Comparison of ENCODE assay signal across 11 cellular contexts in the genomic region with DNA sequence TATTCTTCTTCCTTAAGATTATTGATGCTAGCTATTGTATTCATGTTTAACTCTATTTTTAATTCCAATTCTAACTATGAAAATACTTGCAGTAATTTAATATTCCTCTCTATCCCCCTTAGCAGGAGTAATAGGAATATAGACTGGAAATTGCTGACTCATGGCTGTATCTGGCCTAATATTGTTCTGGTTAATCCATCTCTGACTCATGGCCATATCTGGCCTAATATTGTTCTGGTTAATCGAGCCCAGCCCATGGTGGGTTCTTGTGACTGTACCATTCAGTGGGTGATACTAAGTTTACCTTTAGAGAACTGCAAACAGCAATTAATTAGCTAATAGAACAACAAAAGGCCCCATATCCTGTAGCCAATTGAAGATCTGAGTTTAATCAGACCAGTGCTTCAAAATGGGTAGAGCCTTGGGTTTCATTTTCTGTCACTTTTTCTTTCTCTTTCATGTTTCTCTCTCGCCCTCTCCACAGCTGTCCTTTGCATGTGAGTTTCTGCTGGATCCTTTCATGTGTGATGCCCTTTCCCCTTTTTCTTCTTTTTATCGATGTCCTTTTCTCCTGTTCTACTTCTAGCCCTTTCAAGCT.
DNase-seq lines count a peak whose midpoint lies in the region; ATAC-seq and TF ChIP-seq lines count a peak whose summit lies in the region.
"Had no signal": no experiment of that assay in that cellular context is flagged by ENCODE, and none has a peak within 500 bp of the region (broad histone marks: within the 10 kb centered on the region; RNA-seq: fewer than 3 reads in every experiment).

No MANE protein-coding gene starts in this region.

- H3K9me3 ChIP-seq in HAP-1, result no peaks in the 10 kb centered on the region

- intact Hi-C loops in head of caudate nucleus (cut with DNase I), result no loop called here

- no peaks in the 10 kb centered on the region for H3K27me3 ChIP-seq in HAP-1 (ENCODE audit: low read depth)

- H3K27ac Mint-ChIP-seq in effector memory CD8-positive, alpha-beta T cell, result peak overlapping the region in 1 of 2 donors; percentile 11
- H3K27ac Mint-ChIP-seq: nephron progenitor cell had no signal

- DNase-seq in GM13977 (ENCODE audit: low spot score) (peak; percentile 31), head of caudate nucleus (no peak), DMS 273 (lab: John Stamatoyannopoulos, UW; ENCODE audit: unreplicated experiment) (no peak), HAP-1 (ENCODE audit: low spot score in 2 of 2) (no peak), NCI-H1694 treated with DMSO at 0.1 percent for 48 hours (lab: John Stamatoyannopoulos, UW) (no peak)
- DNase-seq in effector memory CD8-positive, alpha-beta T cell, result no peak
- DNase-seq: MV-4-11, nephron progenitor cell, WERI-Rb-1 had no signal

- peak; percentile 97 for ATAC-seq in GM21381 (IDR thresholded peaks at IDR 0.05; ENCODE audit: unreplicated experiment)
- ATAC-seq in HG03175 (IDR thresholded peaks at IDR 0.05; ENCODE audit: unreplicated experiment), result peak; percentile 94
- ATAC-seq in effector memory CD8-positive, alpha-beta T cell (replicated peaks), result peak; percentile 55

- peak overlapping the region; percentile 9 to 68 for H3K4me3 Mint-ChIP-seq in effector memory CD8-positive, alpha-beta T cell
- H3K4me3 Mint-ChIP-seq: nephron progenitor cell had no signal

- in situ Hi-C loops in GM13977 (cut with MboI; ENCODE audit: low pct_unique_long_range_greater_than_20kb, low sequenced_read_pairs, unreplicated experiment), result no loop called here
- in situ Hi-C loops in HAP-1 (cut with MboI; ENCODE audit: low sequenced_read_pairs), result no loop called here

- H3K36me3 ChIP-seq in HAP-1 (replicated peaks), result no peaks in the 10 kb centered on the region
- H3K36me3 ChIP-seq: WERI-Rb-1 had no signal

- H3K9me3 Mint-ChIP-seq in effector memory CD8-positive, alpha-beta T cell, result no peaks in the 10 kb centered on the region
- H3K9me3 Mint-ChIP-seq: nephron progenitor cell had no signal

- H3K36me3 Mint-ChIP-seq in effector memory CD8-positive, alpha-beta T cell (ENCODE audit: insufficient read depth), result peaks cover 2% of the 10 kb centered on the region

- H3K4me1 Mint-ChIP-seq in effector memory CD8-positive, alpha-beta T cell (ENCODE audit: low read depth in 2 of 2), result peaks cover 10 to 22% of the 10 kb centered on the region in 2 donors

- H3K27me3 Mint-ChIP-seq in effector memory CD8-positive, alpha-beta T cell, result peaks cover 0 to 7% of the 10 kb centered on the region in 2 donors

- H3K4me1 ChIP-seq in HAP-1, result no peaks in the 10 kb centered on the region

- no peak for TF ChIP-seq CTCF in GM13977 (IDR thresholded peaks at IDR 0.05; ENCODE audit: extremely low read depth, insufficient read depth, missing control alignments)

- no peak overlapping the region for H3K4me3 ChIP-seq in HAP-1
